9 cellular contexts compared by ENCODE assay signal in genomic region chr1:148362930-148363810, GRCh38.
DNase-seq lines count a peak whose midpoint lies in the region; ATAC-seq, FAIRE-seq and TF ChIP-seq lines count a peak whose summit lies in the region.
"Had no signal": no experiment of that assay in that cellular context is flagged by ENCODE, and none has a peak within 500 bp of the region (broad histone marks: within the 10 kb centered on the region; RNA-seq: fewer than 3 reads in every experiment).

No MANE protein-coding gene starts in this region.

- peaks cover 0 to 6% (median 2%) of the 10 kb centered on the region in 4 experiments; a peak in 3 of 7 replicates for H3K4me1 ChIP-seq in H1 (replicated peaks in 1 of 4; ENCODE audit: control insufficient read depth in 3 of 4, insufficient read depth in 4 of 4, low read length in 3 of 4)
- H3K4me1 ChIP-seq in trophoblast cell (ENCODE audit: control insufficient read depth in 1 of 2, insufficient read depth in 2 of 2, low read length in 2 of 2) = peaks cover 0 to 6% of the 10 kb centered on the region in 2 experiments

- no peak overlapping the region for H3K27ac ChIP-seq in H1 (ENCODE audit: low read depth, low read length)
- H3K27ac ChIP-seq in trophoblast cell (ENCODE audit: low read depth, low read length) = no peak overlapping the region

- H2BK15ac ChIP-seq in H1 (ENCODE audit: low read length) = no peak overlapping the region

- H4K91ac ChIP-seq in H1 (replicated peaks; ENCODE audit: insufficient read length, low read length) = no peak overlapping the region
- no peak overlapping the region for H4K91ac ChIP-seq in trophoblast cell (ENCODE audit: low read depth, low read length)

- no peak overlapping the region for H2BK20ac ChIP-seq in H1 (ENCODE audit: low read length)

- TF ChIP-seq RAD21 in H1 (IDR thresholded peaks at IDR 0.05 in 1 of 2, conservative IDR thresholded peaks at IDR 0.05 in 1 of 2; ENCODE audit: low read depth in 2 of 2, low read length in 2 of 2) = no peak

- no peaks in the 10 kb centered on the region for H4K20me1 ChIP-seq in H1 (replicated peaks in 1 of 2; ENCODE audit: control insufficient read depth in 1 of 2, insufficient read depth in 2 of 2, low read length in 2 of 2)

- no peak overlapping the region for H3K18ac ChIP-seq in H1 (ENCODE audit: extremely low read depth, low read length)
- H3K18ac ChIP-seq in trophoblast cell (ENCODE audit: low read length) = no peak overlapping the region

- H3K14ac ChIP-seq in H1 (ENCODE audit: insufficient read length) = no peak overlapping the region
- H3K14ac ChIP-seq in trophoblast cell (ENCODE audit: low read length) = no peak overlapping the region

- peak; percentile 33 for DNase-seq in HT1080 (ENCODE audit: low read depth)
- DNase-seq in WTC11 (ENCODE audit: low spot score) = no peak
- no peak for DNase-seq in H1 (ENCODE audit: low read depth in 1 of 2, low spot score in 2 of 2)
- no peak for DNase-seq in trophoblast cell
- DNase-seq in NCI-H2107 (lab: John Stamatoyannopoulos, UW) = no peak
- DNase-seq in hepatic stellate cell (ENCODE audit: low spot score) = no peak
- DNase-seq in pons (ENCODE audit: low spot score) = no peak
- DNase-seq: Karpas-422, NCI-H69 had no signal

- no peaks in the 10 kb centered on the region for H3K36me3 Mint-ChIP-seq in WTC11

- H3K79me2 ChIP-seq in H1 (ENCODE audit: control insufficient read depth in 1 of 2, insufficient read depth in 2 of 2, low read length in 2 of 2) (no peaks in the 10 kb centered on the region), trophoblast cell (ENCODE audit: control insufficient read depth, insufficient read depth, low read length, poor library complexity) (no peaks in the 10 kb centered on the region)

- H2AFZ ChIP-seq in H1 (ENCODE audit: low read length) (peak overlapping the region; percentile 52), trophoblast cell (ENCODE audit: insufficient read depth, low read length, poor library complexity) (no peak overlapping the region)

- TF ChIP-seq CTCF in WTC11 (IDR thresholded peaks at IDR 0.05) = no peak
- TF ChIP-seq CTCF in H1 (IDR thresholded peaks at IDR 0.05; ENCODE audit: control extremely low read depth in 1 of 3, insufficient read depth in 1 of 3, low read depth in 1 of 3, low read length in 3 of 3) = no peak

- H2AK5ac ChIP-seq in H1 (ENCODE audit: low read depth, low read length) = no peak overlapping the region
- H2AK5ac ChIP-seq in trophoblast cell (ENCODE audit: low read length) = no peak overlapping the region

- H3K9me3 Mint-ChIP-seq in WTC11 = no peaks in the 10 kb centered on the region

- no peak for ATAC-seq in WTC11

- no peak overlapping the region for H3K4ac ChIP-seq in H1 (replicated peaks; ENCODE audit: insufficient read length, low read depth, low read length)
- H3K4ac ChIP-seq in trophoblast cell (ENCODE audit: low read depth, low read length) = no peak overlapping the region

- no peak overlapping the region for H2BK5ac ChIP-seq in H1 (ENCODE audit: low read depth, low read length)
- H2BK5ac ChIP-seq in trophoblast cell (ENCODE audit: low read depth, low read length, poor library complexity) = no peak overlapping the region

- no peak overlapping the region; the same call in 1 of the 2 replicates for H3K27ac Mint-ChIP-seq in WTC11

- H3K9me3 ChIP-seq in H1 (ENCODE audit: insufficient read depth in 2 of 2, low read depth in 1 of 2, low read length in 1 of 2) (no peaks in the 10 kb centered on the region), trophoblast cell (ENCODE audit: insufficient read depth, low read depth, low read length) (no peaks in the 10 kb centered on the region)

- CTCF ChIA-PET in WTC11 (lab: Charles Lee) (no interaction called here), H1 (lab: Charles Lee; ENCODE audit: partially characterized antibody) (interaction anchor here (1.2 to 2.2 kb wide), 3 partner anchors 9 to 12 kb away, joined by 4 to 12 read pairs (median 6); no protein-coding TSS in a partner anchor)

- peaks cover 23% of the 10 kb centered on the region for H3K27me3 Mint-ChIP-seq in WTC11 (ENCODE audit: low read depth)

- WGBS in H1 (ENCODE audit: extremely low coverage in 1 of 2, insufficient coverage in 1 of 2, insufficient read length in 1 of 2, insufficient replicate concordance in 2 of 2, low coverage in 1 of 2, low lambda C conversion rate in 2 of 2, missing lambda C conversion rate in 1 of 2), 2 experiments = 74% methylated on average over 14 of the region's 14 CpGs; no CpG with 5 or more reads in 1 of the 2 experiments
- no CpG with 5 or more reads among the region's 14 CpGs for WGBS in trophoblast cell (ENCODE audit: extremely low coverage, insufficient coverage, insufficient read length)

- no peak overlapping the region; a peak in 1 of 7 replicates for H3K9ac ChIP-seq in H1 (replicated peaks in 1 of 4; ENCODE audit: extremely low read depth in 1 of 4, low read depth in 3 of 4, low read length in 3 of 4)
- H3K9ac ChIP-seq in trophoblast cell (ENCODE audit: low read length) = no peak overlapping the region

- H3K27me3 ChIP-seq in H1 (replicated peaks in 1 of 4; ENCODE audit: control insufficient read depth in 3 of 4, extremely low read depth in 1 of 4, insufficient read depth in 3 of 4, low read length in 3 of 4) (peaks cover 0 to 8% (median 5%) of the 10 kb centered on the region in 4 experiments; a peak in 3 of 7 replicates), trophoblast cell (ENCODE audit: insufficient read depth, low read length) (no peaks in the 10 kb centered on the region)

- no peak overlapping the region for H4K5ac ChIP-seq in H1 (ENCODE audit: insufficient read length, low read depth, low read length)

- no peak for FAIRE-seq in H1 (lab: Jason Lieb, UNC)

- H3K79me1 ChIP-seq in H1 (ENCODE audit: low read depth, low read length) (no peaks in the 10 kb centered on the region), trophoblast cell (ENCODE audit: low read length) (no peaks in the 10 kb centered on the region)

- H3K23ac ChIP-seq in H1 (ENCODE audit: insufficient read length) (no peak overlapping the region), trophoblast cell (ENCODE audit: low read length) (no peak overlapping the region)

- H4K8ac ChIP-seq in H1 (ENCODE audit: extremely low read depth, insufficient read depth, low read length) (no peak overlapping the region), trophoblast cell (ENCODE audit: low read depth, low read length) (no peak overlapping the region)

- peak overlapping the region; percentile 79 for H3K4me3 Mint-ChIP-seq in WTC11

- H4K12ac ChIP-seq in trophoblast cell (ENCODE audit: low read depth, low read length) = no peak overlapping the region

- TF ChIP-seq EP300 in H1 (IDR thresholded peaks at IDR 0.05; ENCODE audit: borderline replicate concordance in 1 of 2, low read depth in 2 of 2, low read length in 2 of 2) = no peak

- no peak overlapping the region for H2BK120ac ChIP-seq in H1 (replicated peaks; ENCODE audit: low read depth, low read length)
- no peak overlapping the region for H2BK120ac ChIP-seq in trophoblast cell (ENCODE audit: insufficient read depth, low read length, poor library complexity)

- H2BK12ac ChIP-seq in H1 (ENCODE audit: low read depth, low read length) (no peak overlapping the region), trophoblast cell (ENCODE audit: low read length) (no peak overlapping the region)

- peak overlapping the region; percentile 85 to 94 for H3K4me2 ChIP-seq in H1 (ENCODE audit: insufficient read depth in 1 of 2, low read depth in 2 of 2, low read length in 2 of 2)
- H3K4me2 ChIP-seq in trophoblast cell (ENCODE audit: low read length) = peak overlapping the region; percentile 59

- H3K36me3 ChIP-seq in H1 (ENCODE audit: control insufficient read depth in 2 of 4, insufficient read depth in 4 of 4, low read length in 3 of 4) = no peaks in the 10 kb centered on the region
- H3K36me3 ChIP-seq in trophoblast cell (ENCODE audit: control insufficient read depth in 1 of 2, insufficient read depth in 2 of 2, low read length in 2 of 2) = no peaks in the 10 kb centered on the region

- peaks cover 27% of the 10 kb centered on the region for H3K4me1 Mint-ChIP-seq in WTC11

- peak overlapping the region in 3 of 4 experiments; percentile 39 to 62 (median 39); a peak in 4 of 8 replicates for H3K4me3 ChIP-seq in H1 (ENCODE audit: extremely low read depth in 1 of 4, insufficient read depth in 2 of 4, low read depth in 3 of 4, low read length in 4 of 4)
- H3K4me3 ChIP-seq in trophoblast cell (ENCODE audit: low read depth, low read length) = no peak overlapping the region

- H3K23me2 ChIP-seq in H1 (ENCODE audit: low read depth, low read length) = peaks cover 11% of the 10 kb centered on the region

- POLR2A ChIA-PET in WTC11 (lab: Charles Lee) = interaction anchor here (1.1 kb wide), 1 partner anchor 29 kb away, joined by 3 read pairs; no protein-coding TSS in a partner anchor
- POLR2A ChIA-PET in H1 (lab: Charles Lee; ENCODE audit: partially characterized antibody) = interaction anchor here (1.2 kb wide), 1 partner anchor 15 kb away, joined by 3 read pairs; no protein-coding TSS in a partner anchor

- no peak overlapping the region for H3K56ac ChIP-seq in H1 (replicated peaks; ENCODE audit: insufficient read length, low read depth, low read length)

- TF ChIP-seq POLR2A in H1 (IDR thresholded peaks at IDR 0.05; ENCODE audit: control extremely low read depth in 1 of 2, low read depth in 2 of 2, low read length in 2 of 2) = no peak

TF ChIP-seq in WTC11, 78 proteins besides CTCF, POLR2A, EP300 and RAD21 (continues in another document):
- TF ChIP-seq KAT7 (CRISPR knock-in tag; IDR thresholded peaks at IDR 0.05; ENCODE audit: borderline replicate concordance) (no peak), NFATC4 (CRISPR knock-in tag; IDR thresholded peaks at IDR 0.05) (no peak), ZMAT4 (CRISPR knock-in tag; IDR thresholded peaks at IDR 0.05) (no peak), NR2C2 (CRISPR knock-in tag; IDR thresholded peaks at IDR 0.05) (no peak), JUN (CRISPR knock-in tag; IDR thresholded peaks at IDR 0.05) (no peak), ZNF219 (CRISPR knock-in tag; IDR thresholded peaks at IDR 0.05; ENCODE audit: borderline replicate concordance) (no peak)

TF ChIP-seq in H1, 55 proteins besides CTCF, POLR2A, EP300 and RAD21 (continues in another document):
- TF ChIP-seq TAF1 (IDR thresholded peaks at IDR 0.05; ENCODE audit: low read depth, low read length) (no peak), SP4 (IDR thresholded peaks at IDR 0.05; ENCODE audit: low read length) (no peak), TCF12 (IDR thresholded peaks at IDR 0.05; ENCODE audit: low read depth, low read length) (no peak), RFX5 (IDR thresholded peaks at IDR 0.05; ENCODE audit: borderline replicate concordance, low read depth, low read length) (no peak), ATF3 (IDR thresholded peaks at IDR 0.05; ENCODE audit: insufficient read depth, low read depth, low read length) (no peak), MAFK (IDR thresholded peaks at IDR 0.05; ENCODE audit: low read depth, low read length) (no peak), SAP30 (IDR thresholded peaks at IDR 0.05; ENCODE audit: insufficient read depth, insufficient replicate concordance, low read length) (no peak)
